14 cellular contexts compared by ENCODE assay signal in the genomic region with DNA sequence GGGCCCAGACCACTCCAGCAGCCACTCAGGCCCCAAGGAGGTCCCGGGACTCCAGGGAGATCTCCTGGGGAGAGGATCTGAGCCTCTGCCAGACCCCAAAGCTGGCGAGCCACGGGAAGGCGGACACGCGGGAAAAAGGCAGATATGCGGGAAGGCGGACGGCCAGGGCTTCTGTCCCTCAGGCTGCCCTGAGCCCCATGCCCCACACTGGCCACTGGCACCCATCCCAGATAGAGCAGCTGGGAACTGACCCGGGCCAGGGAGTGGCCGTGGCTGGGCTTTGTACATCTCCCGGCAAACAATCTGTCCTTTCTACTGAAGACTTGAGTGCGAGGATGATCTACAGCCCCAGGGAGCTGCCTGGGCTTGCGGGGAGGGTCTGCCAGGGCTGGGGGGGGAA. TPM values are rescaled to one million over a fixed set of nuclear protein-coding genes. Genes with fewer than 3 reads are reported as not detected.
DNase-seq lines count a peak whose midpoint lies in the region; ATAC-seq, FAIRE-seq and TF ChIP-seq lines count a peak whose summit lies in the region.
"Had no signal": no experiment of that assay in that cellular context is flagged by ENCODE, and none has a peak within 500 bp of the region (broad histone marks: within the 10 kb centered on the region; RNA-seq: fewer than 3 reads in every experiment).

No MANE protein-coding gene starts in this region.

- H3K27ac ChIP-seq in upper lobe of left lung: peak overlapping the region in 3 of 4 donors; percentile 49 to 88 (median 75)
- H3K27ac ChIP-seq: 22Rv1 had no signal

- ATAC-seq in upper lobe of left lung (ENCODE audit: low FRiP score in 2 of 2) (no peak), HG03442 (IDR thresholded peaks at IDR 0.05; ENCODE audit: unreplicated experiment) (no peak), left colon (no peak)
- ATAC-seq: activated T-cell treated with anti-CD3 and anti-CD28 coated beads, Interleukin-2, amount 50 U/mL, for 4 hours had no signal

- peak; percentile 9 for DNase-seq in SHP77 treated with DMSO at 0.1 percent for 48 hours (lab: John Stamatoyannopoulos, UW)
- DNase-seq in SHP77 (lab: John Stamatoyannopoulos, UW): no peak
- peak; percentile 85 to 90 for DNase-seq in frontal cortex (ENCODE audit: low spot score in 2 of 2)
- peak in 1 of 2 donors; percentile 74 for DNase-seq in upper lobe of left lung
- DNase-seq in left colon: no peak
- DNase-seq in HuH-7.5 (ENCODE audit: low spot score): no peak
- DNase-seq: activated T-cell treated with anti-CD3 and anti-CD28 coated beads, Interleukin-2, amount 50 U/mL, for 4 hours; glutamatergic neuron; NCI-H187 treated with DMSO at 0.1 percent for 48 hours; stimulated activated CD4-positive, alpha-beta T cell treated with anti-CD3 and anti-CD28 coated beads, Interleukin-2, amount 100 ng/mL, for 24 hours had no signal

- no peaks in the 10 kb centered on the region for H3K9me3 Mint-ChIP-seq in nephron
- H3K9me3 Mint-ChIP-seq: activated T-cell treated with anti-CD3 and anti-CD28 coated beads, Interleukin-2, amount 50 U/mL, for 4 hours had no signal

- no peak overlapping the region for H3K4me3 ChIP-seq in upper lobe of left lung

- H3K36me3 Mint-ChIP-seq in nephron (ENCODE audit: low read depth): peaks cover 4% of the 10 kb centered on the region

- no peaks in the 10 kb centered on the region for H3K9me3 ChIP-seq in upper lobe of left lung

- no peak for TF ChIP-seq CTCF in nephron (IDR thresholded peaks at IDR 0.05; ENCODE audit: unreplicated experiment in 3 of 3)
- no peak for TF ChIP-seq CTCF in upper lobe of left lung (IDR thresholded peaks at IDR 0.05)

- intact Hi-C loops in left colon (cut with DNase I, micrococcal nuclease): no loop called here

- peak overlapping the region; percentile 55 to 100 (median 87) for H3K27ac Mint-ChIP-seq in nephron

- H3K4me1 ChIP-seq in upper lobe of left lung: peaks cover 62 to 75% (median 69%) of the 10 kb centered on the region in 4 donors

- no peak for TF ChIP-seq EP300 in upper lobe of left lung (IDR thresholded peaks at IDR 0.05)

- no peaks in the 10 kb centered on the region for H3K27me3 ChIP-seq in upper lobe of left lung

- peaks cover 53% of the 10 kb centered on the region for H3K4me1 Mint-ChIP-seq in nephron

- H3K27me3 Mint-ChIP-seq in nephron (ENCODE audit: low read depth): no peaks in the 10 kb centered on the region

- no peak for TF ChIP-seq POLR2A in upper lobe of left lung (IDR thresholded peaks at IDR 0.05)

- no peaks in the 10 kb centered on the region for H3K36me3 ChIP-seq in upper lobe of left lung

- H3K4me3 Mint-ChIP-seq in nephron: peak overlapping the region in 1 of 3 experiments; percentile 6
- H3K4me3 Mint-ChIP-seq: activated T-cell treated with anti-CD3 and anti-CD28 coated beads, Interleukin-2, amount 50 U/mL, for 4 hours had no signal

- WGBS in upper lobe of left lung, 2 donors: 66 to 74% methylated on average over 10 to 12 of the region's 14 CpGs

- FAIRE-seq in frontal cortex (lab: Jason Lieb, UNC): no peak
- FAIRE-seq: bronchial epithelial cell had no signal

RNA-seq across cellular contexts. Expression of a gene that starts 21.1 kb away (rescaled TPM):
- 15.9 TPM for total RNA-seq in frontal cortex
- 100 to 1,000 TPM in 4 of 6 donors, 10 to 100 TPM in 2; 49.6 to 175 (median 110) TPM for total RNA-seq in upper lobe of left lung
- total RNA-seq in left colon: 10 to 100 TPM; 49.5 to 72.2 TPM

Comparison
In these comparisons a context has a peak if more than half of its experiments do, and no peak if none do; other contexts are left out.
1. DNase-seq: peak in SHP77 treated with DMSO at 0.1 percent for 48 hours (single experiment) and frontal cortex (2 of 2); none in SHP77 (0 of 2), left colon (0 of 2) and HuH-7.5 (single experiment).